ENCODE assay signal across 8 cellular contexts in the genomic region with DNA sequence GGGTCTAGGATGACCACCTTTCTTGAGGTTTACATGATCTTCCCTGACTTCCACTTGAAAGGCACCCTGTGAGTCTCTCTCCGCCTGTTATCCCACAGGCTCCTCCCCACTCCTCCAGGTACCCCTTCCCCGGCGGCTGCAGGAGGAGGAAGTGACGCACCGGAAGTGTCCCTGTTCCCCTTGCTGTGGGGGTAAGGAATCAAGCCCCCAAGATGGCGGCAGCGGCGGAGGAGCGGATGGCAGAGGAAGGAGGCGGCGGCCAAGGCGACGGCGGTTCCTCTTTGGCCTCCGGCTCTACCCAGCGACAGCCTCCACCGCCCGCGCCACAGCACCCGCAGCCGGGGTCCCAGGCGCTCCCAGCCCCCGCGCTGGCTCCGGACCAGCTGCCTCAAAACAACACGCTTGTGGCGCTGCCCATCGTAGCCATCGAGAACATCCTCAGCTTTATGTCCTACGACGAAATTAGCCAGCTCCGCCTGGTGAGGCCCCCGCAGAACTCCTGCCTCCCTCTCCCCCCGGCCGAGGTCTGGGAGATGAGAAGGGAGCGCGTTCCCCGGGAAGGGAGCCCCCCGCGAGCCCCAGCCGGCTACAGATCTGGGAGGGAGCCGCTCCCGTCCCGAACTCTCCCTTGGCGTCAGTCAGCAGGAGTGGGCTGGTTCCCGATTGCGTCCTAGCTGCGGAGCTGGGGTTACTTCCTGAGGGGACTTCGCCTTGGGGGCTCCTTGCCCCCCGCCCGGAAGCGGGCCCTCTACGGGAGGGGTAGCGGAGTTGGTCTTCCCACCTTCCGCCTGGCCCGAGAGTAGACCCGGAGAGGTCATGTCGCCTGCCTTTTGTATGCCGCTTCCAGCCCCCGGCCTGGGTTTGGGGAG. TPM values are rescaled to one million over a fixed set of nuclear protein-coding genes. Genes with fewer than 3 reads are reported as not detected.
DNase-seq lines count a peak whose midpoint lies in the region; ATAC-seq, FAIRE-seq and TF ChIP-seq lines count a peak whose summit lies in the region.

A gene with protein sequence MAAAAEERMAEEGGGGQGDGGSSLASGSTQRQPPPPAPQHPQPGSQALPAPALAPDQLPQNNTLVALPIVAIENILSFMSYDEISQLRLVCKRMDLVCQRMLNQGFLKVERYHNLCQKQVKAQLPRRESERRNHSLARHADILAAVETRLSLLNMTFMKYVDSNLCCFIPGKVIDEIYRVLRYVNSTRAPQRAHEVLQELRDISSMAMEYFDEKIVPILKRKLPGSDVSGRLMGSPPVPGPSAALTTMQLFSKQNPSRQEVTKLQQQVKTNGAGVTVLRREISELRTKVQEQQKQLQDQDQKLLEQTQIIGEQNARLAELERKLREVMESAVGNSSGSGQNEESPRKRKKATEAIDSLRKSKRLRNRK (plus strand): TSS at position 194 of the 869 bp plus-strand sequence. CDS start 19 bp downstream, at position 213.

- peaks cover 4% of the 10 kb centered on the region for H3K27me3 Mint-ChIP-seq in activated naive CD8-positive, alpha-beta T cell treated with anti-CD3 and anti-CD28 coated beads, Interleukin-2, amount 50 U/mL, for 24 hours

- ATAC-seq in HG02763 (IDR thresholded peaks at IDR 0.05; ENCODE audit: unreplicated experiment) (peak; percentile 98), Right ventricle myocardium superior (ENCODE audit: poor library complexity) (peak; percentile 99), pancreas (peak; percentile 99 to 100 (median 100))
- peak; percentile 99 for ATAC-seq in activated naive CD8-positive, alpha-beta T cell treated with anti-CD3 and anti-CD28 coated beads, Interleukin-2, amount 50 U/mL, for 24 hours

- peaks cover 10% of the 10 kb centered on the region for H3K36me3 Mint-ChIP-seq in activated naive CD8-positive, alpha-beta T cell treated with anti-CD3 and anti-CD28 coated beads, Interleukin-2, amount 50 U/mL, for 24 hours (ENCODE audit: low read depth)

- H3K27ac Mint-ChIP-seq in activated naive CD8-positive, alpha-beta T cell treated with anti-CD3 and anti-CD28 coated beads, Interleukin-2, amount 50 U/mL, for 24 hours: peak within 1 kb of the TSS; percentile 92

- H3K4me3 ChIP-seq in GM12865 (ENCODE audit: low read depth, low read length) (peak within 1 kb of the TSS; percentile 86), pancreas (peak within 1 kb of the TSS; percentile 75 to 98 (median 91)), tibial artery (peak within 1 kb of the TSS; percentile 66 to 75)

- peak within 1 kb of the TSS; percentile 86 for H3K4me3 Mint-ChIP-seq in activated naive CD8-positive, alpha-beta T cell treated with anti-CD3 and anti-CD28 coated beads, Interleukin-2, amount 50 U/mL, for 24 hours

- no peak for TF ChIP-seq CTCF in GM12865 (IDR thresholded peaks at IDR 0.05; ENCODE audit: insufficient read depth, low read depth, low read length, missing control alignments)
- TF ChIP-seq CTCF in pancreas (IDR thresholded peaks at IDR 0.05): no peak
- TF ChIP-seq CTCF in tibial artery (IDR thresholded peaks at IDR 0.05): no peak

- peak within 1 kb of the TSS; percentile 65 to 89 (median 85) for H3K27ac ChIP-seq in pancreas
- peak within 1 kb of the TSS; percentile 92 to 94 for H3K27ac ChIP-seq in tibial artery

- DNase-seq in GM12865 (ENCODE audit: low read depth): peak; percentile 95
- DNase-seq in NCI-H1417 treated with DMSO at 0.1 percent for 48 hours (lab: John Stamatoyannopoulos, UW): peak; percentile 75
- peak; percentile 92 for DNase-seq in SW480 (ENCODE audit: low spot score)
- peak; percentile 96 for DNase-seq in activated naive CD8-positive, alpha-beta T cell treated with anti-CD3 and anti-CD28 coated beads, Interleukin-2, amount 50 U/mL, for 24 hours
- DNase-seq in Right ventricle myocardium superior: peak; percentile 95
- peak; percentile 90 to 98 (median 94) for DNase-seq in pancreas
- peak; percentile 94 to 96 for DNase-seq in tibial artery

- WGBS in pancreas, 2 donors: 0% methylated on average over 59 to 60 of the region's 60 CpGs

- H3K4me1 Mint-ChIP-seq in activated naive CD8-positive, alpha-beta T cell treated with anti-CD3 and anti-CD28 coated beads, Interleukin-2, amount 50 U/mL, for 24 hours: peaks cover 31% of the 10 kb centered on the region

- H3K4me1 ChIP-seq in pancreas: peaks cover 0 to 19% (median 10%) of the 10 kb centered on the region in 3 donors
- peaks cover 0 to 29% (median 21%) of the 10 kb centered on the region in 4 donors for H3K4me1 ChIP-seq in tibial artery

- H3K9me3 ChIP-seq in pancreas (no peaks in the 10 kb centered on the region), tibial artery (no peaks in the 10 kb centered on the region)

- FAIRE-seq in pancreas (lab: Jason Lieb, UNC): peak; percentile 68

- intact Hi-C loops in Right ventricle myocardium superior (cut with DNase I): no loop called here
- intact Hi-C loops in pancreas (cut with DNase I): loop anchor here in 1 of 3 donors (10.0 kb wide), 1 partner anchor 221 kb away; a partner anchor contains a TSS
- intact Hi-C loops in tibial artery (cut with DNase I; ENCODE audit: low total_unique reads): loop anchor here (5.0 kb wide), 1 partner anchor 218 kb away; a partner anchor contains a TSS

- H3K36me3 ChIP-seq in pancreas (no peaks in the 10 kb centered on the region), tibial artery (no peaks in the 10 kb centered on the region)

- no peaks in the 10 kb centered on the region for H3K9me3 Mint-ChIP-seq in activated naive CD8-positive, alpha-beta T cell treated with anti-CD3 and anti-CD28 coated beads, Interleukin-2, amount 50 U/mL, for 24 hours

- H3K27me3 ChIP-seq in pancreas: no peaks in the 10 kb centered on the region
- no peaks in the 10 kb centered on the region for H3K27me3 ChIP-seq in tibial artery

RNA-seq across cellular contexts. Expression of the gene that starts here (rescaled TPM):
- total RNA-seq in Right ventricle myocardium superior (18.6 TPM), pancreas (10 to 100 TPM in 4 of 6 donors, 1 to 10 TPM in 2; 9.2 to 14.9 (median 13.0) TPM)
- polyA plus RNA-seq in pancreas: 1 to 10 TPM; 4.9 to 6.5 TPM

Comparison
In these comparisons a context has a peak if more than half of its experiments do, and no peak if none do; other contexts are left out.
1. Peak in every context shown above with its lines: DNase-seq, ATAC-seq, H3K4me3 ChIP-seq and H3K27ac ChIP-seq.